8 cellular contexts compared by ENCODE assay signal in genomic region chr11:16791494-16791961, GRCh38. TPM values are rescaled to one million over a fixed set of nuclear protein-coding genes. Genes with fewer than 3 reads are reported as not detected.
DNase-seq lines count a peak whose midpoint lies in the region; ATAC-seq and TF ChIP-seq lines count a peak whose summit lies in the region.

No MANE protein-coding gene starts in this region.

- peaks cover 0 to 16% (median 13%) of the 10 kb centered on the region in 3 donors for H3K4me1 Mint-ChIP-seq in CD8-positive, alpha-beta memory T cell

- H3K9me3 ChIP-seq in RWPE2 (ENCODE audit: severe bottlenecking) = no peaks in the 10 kb centered on the region
- H3K9me3 ChIP-seq in CD8-positive, alpha-beta memory T cell (ENCODE audit: low read length) = no peaks in the 10 kb centered on the region

- ATAC-seq in RWPE2 (ENCODE audit: low read depth) = peak; percentile 78
- ATAC-seq in GM18867 (IDR thresholded peaks at IDR 0.05; ENCODE audit: unreplicated experiment) = no peak

- H3K27me3 ChIP-seq in RWPE2 (ENCODE audit: insufficient read depth, poor library complexity, severe bottlenecking) = no peaks in the 10 kb centered on the region
- no peaks in the 10 kb centered on the region for H3K27me3 ChIP-seq in CD8-positive, alpha-beta memory T cell (ENCODE audit: insufficient read depth, low read length, poor library complexity, severe bottlenecking)

- peaks cover 0 to 11% (median 0%) of the 10 kb centered on the region in 3 donors for H3K36me3 Mint-ChIP-seq in CD8-positive, alpha-beta memory T cell

- H3K9me3 Mint-ChIP-seq in CD8-positive, alpha-beta memory T cell = no peaks in the 10 kb centered on the region

- no peak overlapping the region for H3K4me3 Mint-ChIP-seq in CD8-positive, alpha-beta memory T cell

- no peaks in the 10 kb centered on the region for H3K36me3 ChIP-seq in RWPE2 (ENCODE audit: low read depth)
- no peaks in the 10 kb centered on the region for H3K36me3 ChIP-seq in CD8-positive, alpha-beta memory T cell (ENCODE audit: insufficient read depth, low read length)

- TF ChIP-seq CTCF in RWPE2 (IDR thresholded peaks at IDR 0.05; ENCODE audit: poor library complexity, severe bottlenecking) = no peak

- H3K4me3 ChIP-seq in RWPE2 (ENCODE audit: severe bottlenecking) = no peak overlapping the region
- H3K4me3 ChIP-seq in CD8-positive, alpha-beta memory T cell (ENCODE audit: low read length) = no peak overlapping the region

- DNase-seq in ELF-1 (ENCODE audit: low read depth, low spot score) (peak; percentile 40), RWPE2 (ENCODE audit: low spot score) (no peak), fibroblast of the conjunctiva (ENCODE audit: low read depth) (peak; percentile 91), renal cortical epithelial cell (ENCODE audit: low read depth) (peak; percentile 98), globus pallidus (ENCODE audit: low spot score) (no peak)
- no peak for DNase-seq in CD8-positive, alpha-beta memory T cell
- DNase-seq in stimulated activated CD4-positive, alpha-beta T cell treated with anti-CD3 and anti-CD28 coated beads, Interleukin-2, amount 100 ng/mL, for 24 hours = no peak

- CTCF ChIA-PET in CD8-positive, alpha-beta memory T cell (lab: Charles Lee) = interaction anchor here (1.8 kb wide), 1 partner anchor 8 kb away, joined by 4 read pairs; no protein-coding TSS in a partner anchor

- H3K4me1 ChIP-seq in RWPE2 (ENCODE audit: insufficient read depth, poor library complexity, severe bottlenecking) = peaks cover 37% of the 10 kb centered on the region
- no peaks in the 10 kb centered on the region for H3K4me1 ChIP-seq in CD8-positive, alpha-beta memory T cell (ENCODE audit: insufficient read depth, low read length)

- POLR2A ChIA-PET in CD8-positive, alpha-beta memory T cell (lab: Charles Lee) = no interaction called here

- H3K27me3 Mint-ChIP-seq in CD8-positive, alpha-beta memory T cell = no peaks in the 10 kb centered on the region

- peak overlapping the region in 4 of 8 donors; percentile 8 to 52 (median 36) for H3K27ac Mint-ChIP-seq in CD8-positive, alpha-beta memory T cell

- peak overlapping the region; percentile 78 for H3K27ac ChIP-seq in RWPE2 (ENCODE audit: poor library complexity, severe bottlenecking)
- no peak overlapping the region for H3K27ac ChIP-seq in CD8-positive, alpha-beta memory T cell (ENCODE audit: low read depth, low read length)

RNA-seq across cellular contexts. Expression of gene C11orf58, which starts 53.1 kb away (rescaled TPM):
- total RNA-seq in renal cortical epithelial cell = 177 and 227 TPM in 2 replicates
- 100 to 1,000 TPM; 144 to 188 TPM for total RNA-seq in CD8-positive, alpha-beta memory T cell
- 163 TPM for polyA plus RNA-seq in CD8-positive, alpha-beta memory T cell

Comparison
In these comparisons a context has a peak if more than half of its experiments do, and no peak if none do; other contexts are left out.
1. DNase-seq: peak in ELF-1 (single experiment), fibroblast of the conjunctiva (single experiment) and renal cortical epithelial cell (single experiment); none in RWPE2 (single experiment), CD8-positive, alpha-beta memory T cell (0 of 5), globus pallidus (single experiment) and stimulated activated CD4-positive, alpha-beta T cell treated with anti-CD3 and anti-CD28 coated beads, Interleukin-2, amount 100 ng/mL, for 24 hours (0 of 2).